Comparison of ENCODE assay signal across 8 cellular contexts in the genomic region with DNA sequence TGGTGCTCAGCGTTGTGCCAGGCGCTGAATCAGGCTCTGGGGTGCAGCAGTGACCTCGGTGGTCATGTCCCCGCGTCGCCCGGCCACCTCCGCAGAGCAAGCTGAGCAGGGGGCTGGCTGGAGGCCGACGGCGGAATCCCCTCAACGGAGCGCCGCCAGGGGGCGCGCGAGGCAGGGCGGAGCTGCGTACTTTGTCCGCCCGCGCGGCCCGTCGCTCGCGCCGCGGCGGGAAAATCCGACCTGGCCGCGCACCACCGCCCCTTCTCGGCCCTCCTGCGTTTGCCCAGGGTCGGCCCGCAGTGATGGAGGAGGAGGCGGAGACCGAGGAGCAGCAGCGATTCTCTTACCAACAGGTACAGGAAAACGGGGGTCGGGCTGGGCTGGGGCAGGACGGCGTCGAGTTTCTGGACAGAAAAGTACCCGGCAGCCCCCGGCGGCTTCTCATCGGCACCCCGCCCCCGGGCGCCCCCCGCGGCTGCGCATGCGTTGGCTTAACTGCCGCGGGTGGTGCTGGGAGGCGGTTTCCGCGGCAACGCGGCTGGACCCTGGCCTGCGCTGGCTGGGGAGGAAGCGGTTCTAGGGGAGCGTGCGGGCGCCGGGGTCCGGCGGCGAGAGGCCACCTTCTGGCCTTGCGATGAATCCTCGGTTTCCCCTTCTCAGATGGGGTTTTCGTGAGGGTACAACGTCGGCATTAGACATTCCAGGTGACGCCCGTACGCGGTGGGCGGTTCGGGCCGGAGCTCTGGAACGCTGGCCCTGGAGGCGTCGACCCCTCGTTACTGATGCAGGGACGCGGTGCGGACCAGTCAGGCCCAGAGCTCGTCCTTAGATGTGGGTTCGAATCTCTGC. TPM values are rescaled to one million over a fixed set of nuclear protein-coding genes. Genes with fewer than 3 reads are reported as not detected.
DNase-seq lines count a peak whose midpoint lies in the region; ATAC-seq and TF ChIP-seq lines count a peak whose summit lies in the region.

A gene (plus strand): TSS at position 218 of the 849 bp plus-strand sequence. CDS start 85 bp downstream, at position 303.

- H3K36me3 ChIP-seq in adipocyte (ENCODE audit: control insufficient read depth, insufficient read depth, low read length, severe bottlenecking) (no peaks in the 10 kb centered on the region), heart right ventricle (peaks cover 0 to 6% (median 0%) of the 10 kb centered on the region in 9 donors), upper lobe of left lung (no peaks in the 10 kb centered on the region)

- TF ChIP-seq POLR2A in upper lobe of left lung (IDR thresholded peaks at IDR 0.05), result peak in 2 of 4 donors; percentile 20 to 63

- DNase-seq in NCI-H1105 (lab: John Stamatoyannopoulos, UW) (peak; percentile 88), T-cell (peak; percentile 67 to 93 (median 83)), adipocyte (ENCODE audit: low read depth) (peak; percentile 96), heart right ventricle (peak; percentile 90 to 92), posterior vena cava (ENCODE audit: low spot score) (peak; percentile 97), upper lobe of left lung (peak; percentile 91 to 99)

- intact Hi-C loops in heart right ventricle (cut with DNase I) (loop anchor here in 9 of 10 donors (1.0 to 10.0 kb wide), 8 partner anchors 42 to 803 kb away; a partner anchor contains a TSS), posterior vena cava (cut with DNase I) (no loop called here)

- H3K27me3 ChIP-seq in adipocyte (replicated peaks; ENCODE audit: control insufficient read depth, insufficient read depth, low read length), result no peaks in the 10 kb centered on the region
- no peaks in the 10 kb centered on the region for H3K27me3 ChIP-seq in heart right ventricle
- no peaks in the 10 kb centered on the region for H3K27me3 ChIP-seq in upper lobe of left lung

- H3K27ac ChIP-seq in heart right ventricle (peak within 1 kb of the TSS in 9 of 10 donors; percentile 43 to 81 (median 67)), upper lobe of left lung (peak within 1 kb of the TSS; percentile 9 to 81 (median 66))

- TF ChIP-seq CTCF in GM12874 (IDR thresholded peaks at IDR 0.05; ENCODE audit: insufficient read depth, low read depth, low read length), result peak; percentile 98
- peak; percentile 92 to 98 (median 96) for TF ChIP-seq CTCF in heart right ventricle (IDR thresholded peaks at IDR 0.05)
- peak; percentile 98 to 100 (median 99) for TF ChIP-seq CTCF in upper lobe of left lung (IDR thresholded peaks at IDR 0.05)

- H3K9ac ChIP-seq in adipocyte (ENCODE audit: low read length), result peak within 1 kb of the TSS; percentile 96

- CTCF ChIA-PET in T-cell (lab: Charles Lee), result interaction anchor here (0.6 to 3.2 kb wide), 12 partner anchors 8 to 876 kb away, joined by 3 to 25 read pairs (median 4); a partner anchor contains a TSS

- WGBS in heart right ventricle, 2 donors, result 0% methylated on average over 91 to 94 of the region's 94 CpGs
- 0% methylated on average over 5 to 20 of the region's 94 CpGs for WGBS in upper lobe of left lung, 2 donors

- ATAC-seq in HG02642 (IDR thresholded peaks at IDR 0.05; ENCODE audit: poor library complexity, unreplicated experiment) (peak; percentile 81), T-cell (replicated peaks in 1 of 4) (peak; percentile 86 to 88 (median 87)), heart right ventricle (peak; percentile 96 to 98 (median 98)), upper lobe of left lung (ENCODE audit: low FRiP score in 2 of 2) (peak; percentile 95 to 98)

- peak within 1 kb of the TSS; percentile 84 to 91 (median 85) for H3K4me3 Mint-ChIP-seq in T-cell

- no peaks in the 10 kb centered on the region for H3K27me3 Mint-ChIP-seq in T-cell

- peaks cover 16 to 24% (median 23%) of the 10 kb centered on the region in 3 donors for H3K4me1 Mint-ChIP-seq in T-cell

- peak within 1 kb of the TSS; percentile 99 for H3K4me3 ChIP-seq in adipocyte (ENCODE audit: low read length)
- peak within 1 kb of the TSS; percentile 52 to 93 (median 75) for H3K4me3 ChIP-seq in heart right ventricle
- peak within 1 kb of the TSS; percentile 70 to 91 (median 83) for H3K4me3 ChIP-seq in upper lobe of left lung

- no peaks in the 10 kb centered on the region for H3K9me3 ChIP-seq in adipocyte (ENCODE audit: control insufficient read depth, low read length)
- no peaks in the 10 kb centered on the region for H3K9me3 ChIP-seq in heart right ventricle
- no peaks in the 10 kb centered on the region for H3K9me3 ChIP-seq in upper lobe of left lung

- H3K4me1 ChIP-seq in adipocyte (ENCODE audit: control insufficient read depth, insufficient read depth, low read length), result peaks cover 10% of the 10 kb centered on the region
- peaks cover 0 to 19% (median 13%) of the 10 kb centered on the region in 9 donors for H3K4me1 ChIP-seq in heart right ventricle
- peaks cover 19 to 36% (median 22%) of the 10 kb centered on the region in 4 donors for H3K4me1 ChIP-seq in upper lobe of left lung

- H3K36me3 Mint-ChIP-seq in T-cell, result no peaks in the 10 kb centered on the region

- no peaks in the 10 kb centered on the region for H3K9me3 Mint-ChIP-seq in T-cell

- POLR2A ChIA-PET in T-cell (lab: Charles Lee), result interaction anchor here in 1 of 2 donors (1.0 kb wide), 1 partner anchor 82 kb away, joined by 4 read pairs; no protein-coding TSS in a partner anchor

- H3K27ac Mint-ChIP-seq in T-cell, result peak within 1 kb of the TSS; percentile 86 to 88

- TF ChIP-seq EP300 in upper lobe of left lung (IDR thresholded peaks at IDR 0.05), result no peak

RNA-seq across cellular contexts. Expression of the gene that starts here (rescaled TPM):
- total RNA-seq in T-cell, result 1 to 10 TPM; 3.5 to 9.7 (median 5.8) TPM
- 10 to 100 TPM in 4 of 10 donors, 1 to 10 TPM in 6; 4.9 to 10.7 (median 9.4) TPM for total RNA-seq in heart right ventricle
- 1 to 10 TPM; 7.2 to 9.4 TPM for polyA plus RNA-seq in heart right ventricle
- total RNA-seq in posterior vena cava, result 1 to 10 TPM; 7.2 to 7.8 TPM
- total RNA-seq in upper lobe of left lung, result 10 to 100 TPM in 5 of 6 donors, 1 to 10 TPM in 1; 1.4 to 23.0 (median 14.3) TPM

Comparison
In these comparisons a context has a peak if more than half of its experiments do, and no peak if none do; other contexts are left out.
1. Peak in every context shown above with its lines: DNase-seq, ATAC-seq, H3K4me3 ChIP-seq and H3K27ac ChIP-seq.
2. intact Hi-C loops: an anchor here in heart right ventricle (1.0 to 10.0 kb wide); none called in posterior vena cava.